In the genomic region with DNA sequence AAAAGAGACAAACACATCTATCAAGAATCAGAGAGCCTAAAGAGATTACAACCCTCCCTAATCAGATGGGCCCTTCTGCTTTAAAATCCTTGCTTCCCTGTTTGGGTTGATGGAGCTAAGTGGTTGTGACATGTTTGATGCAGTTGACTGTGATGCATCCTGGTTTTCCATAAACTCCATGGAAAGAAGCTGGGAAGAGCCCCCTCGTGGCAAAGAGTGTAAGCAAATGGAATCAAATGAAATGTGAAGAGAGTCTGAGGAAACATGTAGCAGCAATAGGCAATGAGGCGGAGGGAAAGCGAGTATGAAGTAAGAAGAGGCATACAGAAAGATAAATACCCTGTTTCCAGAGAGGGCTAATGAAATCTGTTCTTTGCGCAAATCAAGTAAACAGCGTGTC, we compare ENCODE assay signal across 9 cellular contexts.
DNase-seq lines count a peak whose midpoint lies in the region; ATAC-seq and TF ChIP-seq lines count a peak whose summit lies in the region.
"Had no signal": no experiment of that assay in that cellular context is flagged by ENCODE, and none has a peak within 500 bp of the region (broad histone marks: within the 10 kb centered on the region; RNA-seq: fewer than 3 reads in every experiment).

No MANE protein-coding gene starts in this region.

- H4K20me1 ChIP-seq in PC-3 (ENCODE audit: low read length) (no peaks in the 10 kb centered on the region), smooth muscle cell (ENCODE audit: low read depth) (no peaks in the 10 kb centered on the region), mammary epithelial cell (ENCODE audit: insufficient read depth, low read length) (no peaks in the 10 kb centered on the region)

- no peak overlapping the region for H3K4me2 ChIP-seq in PC-3 (ENCODE audit: low read length)
- no peak overlapping the region for H3K4me2 ChIP-seq in smooth muscle cell
- H3K4me2 ChIP-seq in mammary epithelial cell (ENCODE audit: insufficient read depth, low read depth, low read length) = no peak overlapping the region

- H3K9ac ChIP-seq in PC-3 (ENCODE audit: low read length) (no peak overlapping the region), smooth muscle cell (ENCODE audit: low read depth) (no peak overlapping the region), mammary epithelial cell (ENCODE audit: insufficient read depth, low read length) (no peak overlapping the region)

- BruUV-seq in PC-3 (replicated peaks; lab: Mats Ljungman, UMichigan) = no TSS peak
- BruUV-seq in mammary epithelial cell (replicated peaks; lab: Mats Ljungman, UMichigan) = no TSS peak

- intact Hi-C loops in PC-3 (cut with micrococcal nuclease) = no loop called here
- intact Hi-C loops in mammary epithelial cell (cut with micrococcal nuclease) = no loop called here

- in situ Hi-C loops in mammary epithelial cell (cut with MboI; ENCODE audit: low sequenced_read_pairs in 2 of 2) = no loop called here

- H3K9me3 Mint-ChIP-seq in activated naive CD4-positive, alpha-beta T cell treated with anti-CD3 and anti-CD28 coated beads, Interleukin-2, amount 50 U/mL, for 72 hours = peaks cover 0 to 3% of the 10 kb centered on the region in 2 donors

- dilution Hi-C loops in mammary epithelial cell (cut with HindIII; ENCODE audit: low sequenced_read_pairs) = no loop called here

- no peaks in the 10 kb centered on the region for H3K36me3 ChIP-seq in PC-3 (ENCODE audit: low read depth, low read length)
- H3K36me3 ChIP-seq in smooth muscle cell (ENCODE audit: low read depth) = no peaks in the 10 kb centered on the region
- H3K36me3 ChIP-seq in mammary epithelial cell (ENCODE audit: insufficient read depth, low read length) = no peaks in the 10 kb centered on the region

- WGBS in smooth muscle cell (ENCODE audit: low lambda C conversion rate) = 68% methylated on average over 5 of the region's 5 CpGs
- 71% methylated on average over 5 of the region's 5 CpGs for WGBS in mammary epithelial cell (ENCODE audit: low coverage, missing lambda C conversion rate)

- DNase-seq in NCI-H524 (lab: John Stamatoyannopoulos, UW) (peak; percentile 45 to 56), NCI-H524 treated with DMSO at 0.1 percent for 48 hours (lab: John Stamatoyannopoulos, UW) (no peak), PC-3 (peak; percentile 43), fibroblast of villous mesenchyme (ENCODE audit: low read depth) (peak; percentile 20), smooth muscle cell (lab: John Stamatoyannopoulos, UW; ENCODE audit: unreplicated experiment) (no peak), mammary epithelial cell (no peak)
- DNase-seq in activated naive CD4-positive, alpha-beta T cell treated with anti-CD3 and anti-CD28 coated beads, Interleukin-2, amount 50 U/mL, for 72 hours (ENCODE audit: low spot score in 2 of 2) = no peak
- DNase-seq: SIG-M5 had no signal

- H3K27me3 ChIP-seq in PC-3 (ENCODE audit: low read length) = no peaks in the 10 kb centered on the region
- H3K27me3 ChIP-seq in smooth muscle cell (ENCODE audit: low read depth) = no peaks in the 10 kb centered on the region
- no peaks in the 10 kb centered on the region for H3K27me3 ChIP-seq in mammary epithelial cell (ENCODE audit: insufficient read depth, low read length)

- TF ChIP-seq CTCF in PC-3 (conservative IDR thresholded peaks at IDR 0.05; ENCODE audit: low read depth, low read length) (peak; percentile 52), fibroblast of villous mesenchyme (IDR thresholded peaks at IDR 0.05; ENCODE audit: insufficient read depth, low read depth, low read length) (peak; percentile 54), smooth muscle cell (IDR thresholded peaks at IDR 0.05; ENCODE audit: borderline replicate concordance, insufficient read depth, poor library complexity, severe bottlenecking) (peak; percentile 38), mammary epithelial cell (conservative IDR thresholded peaks at IDR 0.05 in 1 of 2, IDR thresholded peaks at IDR 0.05 in 1 of 2; ENCODE audit: extremely low read depth in 1 of 2, insufficient read depth in 1 of 2, low read depth in 1 of 2, low read length in 2 of 2) (peak in 1 of 2 donors; percentile 28)

- H3K4me3 ChIP-seq in PC-3 (ENCODE audit: low read length) (no peak overlapping the region), fibroblast of villous mesenchyme (ENCODE audit: low read depth, low read length) (no peak overlapping the region), smooth muscle cell (no peak overlapping the region), mammary epithelial cell (replicated peaks in 1 of 3; ENCODE audit: insufficient read depth in 1 of 3, low read depth in 2 of 3, low read length in 3 of 3) (no peak overlapping the region)

- H3K27ac ChIP-seq in PC-3 (ENCODE audit: low read length) = no peak overlapping the region
- H3K27ac ChIP-seq in smooth muscle cell (ENCODE audit: low read depth) = no peak overlapping the region
- no peak overlapping the region for H3K27ac ChIP-seq in mammary epithelial cell (ENCODE audit: insufficient read depth, low read depth, low read length)

- no peaks in the 10 kb centered on the region for H3K9me3 ChIP-seq in PC-3 (ENCODE audit: low read length)
- H3K9me3 ChIP-seq in smooth muscle cell (replicated peaks; ENCODE audit: low read depth) = no peaks in the 10 kb centered on the region
- H3K9me3 ChIP-seq in mammary epithelial cell (replicated peaks; ENCODE audit: insufficient read depth, low read length) = no peaks in the 10 kb centered on the region

- no peak overlapping the region for H3K27ac Mint-ChIP-seq in activated naive CD4-positive, alpha-beta T cell treated with anti-CD3 and anti-CD28 coated beads, Interleukin-2, amount 50 U/mL, for 72 hours

- POLR2A ChIA-PET in PC-3 (lab: Charles Lee; ENCODE audit: unreplicated experiment) = no interaction called here

- ATAC-seq in PC-3 (no peak; the same call in 1 of the 2 replicates), GM21619 (IDR thresholded peaks at IDR 0.05; ENCODE audit: unreplicated experiment) (no peak)
- ATAC-seq in activated naive CD4-positive, alpha-beta T cell treated with anti-CD3 and anti-CD28 coated beads, Interleukin-2, amount 50 U/mL, for 72 hours = no peak

- no peak overlapping the region for H2AFZ ChIP-seq in PC-3 (ENCODE audit: low read length)
- no peak overlapping the region for H2AFZ ChIP-seq in smooth muscle cell (ENCODE audit: low read depth)
- no peak overlapping the region for H2AFZ ChIP-seq in mammary epithelial cell (ENCODE audit: low read depth, low read length)

- H3K36me3 Mint-ChIP-seq in activated naive CD4-positive, alpha-beta T cell treated with anti-CD3 and anti-CD28 coated beads, Interleukin-2, amount 50 U/mL, for 72 hours = no peaks in the 10 kb centered on the region

- H3F3A ChIP-seq in PC-3 (ENCODE audit: low read length, unreplicated experiment) = no peaks in the 10 kb centered on the region
- H3F3A ChIP-seq in smooth muscle cell (ENCODE audit: low read depth) = no peaks in the 10 kb centered on the region

- CTCF ChIA-PET in PC-3 (lab: Charles Lee) = no interaction called here
- CTCF ChIA-PET in mammary epithelial cell (lab: Charles Lee; ENCODE audit: low non-redundant PET) = no interaction called here

- no peaks in the 10 kb centered on the region for H3K79me2 ChIP-seq in PC-3 (ENCODE audit: low read length)
- H3K79me2 ChIP-seq in smooth muscle cell (ENCODE audit: low read depth) = no peaks in the 10 kb centered on the region
- H3K79me2 ChIP-seq in mammary epithelial cell (ENCODE audit: insufficient read depth, low read length) = no peaks in the 10 kb centered on the region

- H3K4me1 ChIP-seq in PC-3 (ENCODE audit: insufficient read depth, low read length) = no peaks in the 10 kb centered on the region
- H3K4me1 ChIP-seq in smooth muscle cell (ENCODE audit: low read depth) = no peaks in the 10 kb centered on the region
- H3K4me1 ChIP-seq in mammary epithelial cell (ENCODE audit: insufficient read depth, low read length) = no peaks in the 10 kb centered on the region

- no peaks in the 10 kb centered on the region for H3K9me2 ChIP-seq in PC-3 (replicated peaks; ENCODE audit: low read length)

Comparison
In these comparisons a context has a peak if more than half of its experiments do, and no peak if none do; other contexts are left out.
1. DNase-seq: peak in NCI-H524 (2 of 2), PC-3 (single experiment) and fibroblast of villous mesenchyme (single experiment); none in NCI-H524 treated with DMSO at 0.1 percent for 48 hours (single experiment), smooth muscle cell (single experiment), activated naive CD4-positive, alpha-beta T cell treated with anti-CD3 and anti-CD28 coated beads, Interleukin-2, amount 50 U/mL, for 72 hours (0 of 2) and mammary epithelial cell (single experiment).